Comparison of ENCODE assay signal across 9 cellular contexts in the genomic region with DNA sequence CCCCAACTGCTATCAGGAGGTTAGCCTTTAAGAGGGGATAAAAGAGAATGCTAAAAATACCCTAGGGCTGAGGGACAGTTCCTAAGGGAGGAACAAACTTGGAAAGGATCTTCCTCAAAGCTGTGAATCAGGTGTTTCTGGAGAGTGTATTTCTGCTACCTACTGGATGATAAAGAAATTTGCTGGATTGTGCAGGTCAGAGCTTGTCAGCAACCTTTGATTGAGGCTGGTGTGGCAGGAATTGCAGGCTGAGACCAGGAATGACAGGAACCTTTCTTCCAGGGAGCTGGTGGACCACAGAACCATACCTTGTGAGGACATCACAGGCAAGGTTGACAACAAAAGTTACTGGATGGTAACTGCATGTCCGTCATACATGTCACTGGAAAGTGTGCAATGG. TPM values are rescaled to one million over a fixed set of nuclear protein-coding genes. Genes with fewer than 3 reads are reported as not detected.
"Had no signal": no experiment of that assay in that cellular context is flagged by ENCODE, and none has a peak within 500 bp of the region (broad histone marks: within the 10 kb centered on the region; RNA-seq: fewer than 3 reads in every experiment).

No MANE protein-coding gene starts in this region.

- H2AFZ ChIP-seq: GM23248 had no signal

- FAIRE-seq: H1, H54, HTR-8/SVneo, K562 had no signal

- DNase-seq: GM23248, H9, HCEC 1CT, IMR-90 had no signal

- H3K4me3 Mint-ChIP-seq: H9 had no signal

- H3K4me3 ChIP-seq: GM23248, K562 had no signal

- H3K27ac ChIP-seq: GM23248 had no signal

- H3K9me3 Mint-ChIP-seq: H9 had no signal

- ATAC-seq: K562 had no signal

- H3K27ac Mint-ChIP-seq: H9 had no signal

RNA-seq across cellular contexts. Expression of a gene that starts 14.6 kb away (rescaled TPM):
- total RNA-seq: GM23248, H1, H9, HT-29, IMR-90, K562 had no signal
- polyA plus RNA-seq: GM23248, H1, IMR-90, K562 had no signal

RNA-seq across cellular contexts. Expression of a gene that starts 51.4 kb away (rescaled TPM):
- total RNA-seq: GM23248, H1, H9, HT-29, IMR-90, K562 had no signal
- polyA plus RNA-seq: GM23248, H1, IMR-90, K562 had no signal

RNA-seq across cellular contexts. Expression of a gene that starts 56.7 kb away (rescaled TPM):
- total RNA-seq: GM23248, H1, H9, HT-29, IMR-90, K562 had no signal
- polyA plus RNA-seq: GM23248, H1, IMR-90, K562 had no signal
